19 cellular contexts compared by ENCODE assay signal in genomic region chr17:51083976-51084375, GRCh38. TPM values are rescaled to one million over a fixed set of nuclear protein-coding genes. Genes with fewer than 3 reads are reported as not detected.
DNase-seq lines count a peak whose midpoint lies in the region; ATAC-seq and TF ChIP-seq lines count a peak whose summit lies in the region.
"Had no signal": no experiment of that assay in that cellular context is flagged by ENCODE, and none has a peak within 500 bp of the region (broad histone marks: within the 10 kb centered on the region; RNA-seq: fewer than 3 reads in every experiment).

No MANE protein-coding gene starts in this region.

- no peak overlapping the region for H3K4me3 ChIP-seq in PC-3 (ENCODE audit: low read length)
- H3K4me3 ChIP-seq in fibroblast of lung (replicated peaks in 1 of 4; ENCODE audit: control extremely low read depth in 1 of 4, insufficient read depth in 1 of 4, low read depth in 3 of 4, low read length in 4 of 4), result no peak overlapping the region
- H3K4me3 ChIP-seq: Peyer's patch, SJCRH30 had no signal

- H3K9me3 Mint-ChIP-seq in stimulated activated naive CD8-positive, alpha-beta T cell treated with anti-CD3 and anti-CD28 coated beads, Interleukin-15, Interleukin-2, amounts not matched to agents 100 ng/mL and 50 ng/mL, for 24 hours, result no peaks in the 10 kb centered on the region
- no peaks in the 10 kb centered on the region for H3K9me3 Mint-ChIP-seq in stimulated activated naive CD8-positive, alpha-beta T cell treated with anti-CD3 and anti-CD28 coated beads, Interleukin-15, amount 100 ng/mL, for 72 hours
- H3K9me3 Mint-ChIP-seq: T-cell had no signal

- no peaks in the 10 kb centered on the region for H3K27me3 Mint-ChIP-seq in stimulated activated naive CD8-positive, alpha-beta T cell treated with anti-CD3 and anti-CD28 coated beads, Interleukin-15, Interleukin-2, amounts not matched to agents 100 ng/mL and 50 ng/mL, for 24 hours
- H3K27me3 Mint-ChIP-seq in stimulated activated naive CD8-positive, alpha-beta T cell treated with anti-CD3 and anti-CD28 coated beads, Interleukin-15, amount 100 ng/mL, for 72 hours, result no peaks in the 10 kb centered on the region
- H3K27me3 Mint-ChIP-seq: T-cell had no signal

- H3K27ac Mint-ChIP-seq in stimulated activated naive CD8-positive, alpha-beta T cell treated with anti-CD3 and anti-CD28 coated beads, Interleukin-15, Interleukin-2, amounts not matched to agents 100 ng/mL and 50 ng/mL, for 24 hours, result peak overlapping the region; percentile 3
- no peak overlapping the region for H3K27ac Mint-ChIP-seq in stimulated activated naive CD8-positive, alpha-beta T cell treated with anti-CD3 and anti-CD28 coated beads, Interleukin-15, amount 100 ng/mL, for 72 hours
- H3K27ac Mint-ChIP-seq: T-cell had no signal

- H3K27me3 ChIP-seq in PC-3 (ENCODE audit: low read length), result no peaks in the 10 kb centered on the region
- no peaks in the 10 kb centered on the region for H3K27me3 ChIP-seq in fibroblast of lung (ENCODE audit: control insufficient read depth, insufficient read depth, low read length)
- H3K27me3 ChIP-seq: Peyer's patch, SJCRH30 had no signal

- POLR2A ChIA-PET in PC-3 (lab: Charles Lee; ENCODE audit: unreplicated experiment), result no interaction called here

- H4K20me1 ChIP-seq in PC-3 (ENCODE audit: low read length), result 0 out of 2 replicates have a peak, but pooled peaks cover 3% of the 10 kb centered on the region
- H4K20me1 ChIP-seq in fibroblast of lung (ENCODE audit: control insufficient read depth, extremely low read depth, insufficient read depth, low read length), result no peaks in the 10 kb centered on the region

- no peaks in the 10 kb centered on the region for H3K9me2 ChIP-seq in PC-3 (replicated peaks; ENCODE audit: low read length)

- H3K36me3 ChIP-seq in PC-3 (ENCODE audit: low read depth, low read length) (peaks cover 7% of the 10 kb centered on the region; the same call in 1 of the 2 replicates), fibroblast of lung (ENCODE audit: control insufficient read depth, insufficient read depth, low read length) (no peaks in the 10 kb centered on the region)

- peaks cover 23% of the 10 kb centered on the region for H3F3A ChIP-seq in PC-3 (ENCODE audit: low read length, unreplicated experiment)

- no peak overlapping the region for H3K9ac ChIP-seq in PC-3 (ENCODE audit: low read length)
- H3K9ac ChIP-seq in fibroblast of lung (ENCODE audit: insufficient read depth, low read length), result no peak overlapping the region
- H3K9ac ChIP-seq: KMS-11 had no signal

- no peak for DNase-seq in stimulated activated naive CD8-positive, alpha-beta T cell treated with anti-CD3 and anti-CD28 coated beads, Interleukin-15, amount 100 ng/mL, for 72 hours
- no peak for DNase-seq in PC-3
- no peak for DNase-seq in fibroblast of lung (ENCODE audit: low read depth in 2 of 2)
- no peak for DNase-seq in kidney glomerular epithelial cell (lab: John Stamatoyannopoulos, UW)
- no peak for DNase-seq in activated CD4-positive, alpha-beta T cell treated with anti-CD3 and anti-CD28 coated beads for 48 hours
- DNase-seq in NCI-H1436 (lab: John Stamatoyannopoulos, UW), result no peak
- DNase-seq: 8988T, EL, NCI-H1048, NCI-H1436 treated with DMSO at 0.1 percent for 48 hours, NCI-H1930, NCI-H2227 treated with DMSO at 0.1 percent for 48 hours, NCI-H510A, Peyer's patch, SJCRH30, T-cell had no signal

- H2AFZ ChIP-seq in PC-3 (ENCODE audit: low read length), result no peak overlapping the region
- H2AFZ ChIP-seq in fibroblast of lung (ENCODE audit: low read length), result no peak overlapping the region

- H3K4me2 ChIP-seq in PC-3 (ENCODE audit: low read length) (no peak overlapping the region), fibroblast of lung (ENCODE audit: extremely low read depth, insufficient read depth, low read length) (no peak overlapping the region)
- H3K4me2 ChIP-seq: KMS-11 had no signal

- H3K9me3 ChIP-seq in PC-3 (ENCODE audit: low read length) (no peaks in the 10 kb centered on the region), fibroblast of lung (ENCODE audit: control insufficient read depth, insufficient read depth, low read depth, low read length) (no peaks in the 10 kb centered on the region)
- H3K9me3 ChIP-seq: Peyer's patch, SJCRH30 had no signal

- H3K79me2 ChIP-seq in PC-3 (ENCODE audit: low read length) (peaks cover 75% of the 10 kb centered on the region), fibroblast of lung (ENCODE audit: control insufficient read depth, insufficient read depth, low read length) (peaks cover 21% of the 10 kb centered on the region)

- H3K4me1 ChIP-seq in PC-3 (ENCODE audit: insufficient read depth, low read length), result peaks cover 39% of the 10 kb centered on the region
- peaks cover 3% of the 10 kb centered on the region for H3K4me1 ChIP-seq in fibroblast of lung (ENCODE audit: control insufficient read depth, extremely low read depth, insufficient read depth, low read length)
- H3K4me1 ChIP-seq: Peyer's patch, SJCRH30 had no signal

- no peak for ATAC-seq in stimulated activated naive CD8-positive, alpha-beta T cell treated with anti-CD3 and anti-CD28 coated beads, Interleukin-15, amount 100 ng/mL, for 72 hours
- ATAC-seq in PC-3, result no peak
- ATAC-seq: T-cell had no signal

- no TSS peak for BruUV-seq in PC-3 (replicated peaks; lab: Mats Ljungman, UMichigan)

- H3K27ac ChIP-seq in PC-3 (ENCODE audit: low read length) (peak overlapping the region; percentile 95), fibroblast of lung (ENCODE audit: insufficient read depth, low read length) (peak overlapping the region; percentile 30)
- H3K27ac ChIP-seq: C4-2B, KMS-11, Peyer's patch, SJCRH30 had no signal

- H3K36me3 Mint-ChIP-seq in stimulated activated naive CD8-positive, alpha-beta T cell treated with anti-CD3 and anti-CD28 coated beads, Interleukin-15, Interleukin-2, amounts not matched to agents 100 ng/mL and 50 ng/mL, for 24 hours (ENCODE audit: low read depth), result peaks cover 11% of the 10 kb centered on the region

- H3K4me1 Mint-ChIP-seq in stimulated activated naive CD8-positive, alpha-beta T cell treated with anti-CD3 and anti-CD28 coated beads, Interleukin-15, Interleukin-2, amounts not matched to agents 100 ng/mL and 50 ng/mL, for 24 hours (ENCODE audit: low read depth), result peaks cover 18% of the 10 kb centered on the region
- peaks cover 5% of the 10 kb centered on the region for H3K4me1 Mint-ChIP-seq in stimulated activated naive CD8-positive, alpha-beta T cell treated with anti-CD3 and anti-CD28 coated beads, Interleukin-15, amount 100 ng/mL, for 72 hours

- no peak overlapping the region for H3K4me3 Mint-ChIP-seq in stimulated activated naive CD8-positive, alpha-beta T cell treated with anti-CD3 and anti-CD28 coated beads, Interleukin-15, Interleukin-2, amounts not matched to agents 100 ng/mL and 50 ng/mL, for 24 hours
- no peak overlapping the region for H3K4me3 Mint-ChIP-seq in stimulated activated naive CD8-positive, alpha-beta T cell treated with anti-CD3 and anti-CD28 coated beads, Interleukin-15, amount 100 ng/mL, for 72 hours
- H3K4me3 Mint-ChIP-seq: T-cell had no signal

- TF ChIP-seq CTCF in PC-3 (conservative IDR thresholded peaks at IDR 0.05; ENCODE audit: low read depth, low read length), result no peak
- no peak for TF ChIP-seq CTCF in fibroblast of lung (conservative IDR thresholded peaks at IDR 0.05 in 1 of 2, IDR thresholded peaks at IDR 0.05 in 1 of 2; ENCODE audit: low read depth in 1 of 2, low read length in 2 of 2)

- intact Hi-C loops in PC-3 (cut with micrococcal nuclease), result no loop called here

- CTCF ChIA-PET in PC-3 (lab: Charles Lee), result no interaction called here

RNA-seq across cellular contexts. Expression of gene SPAG9, which starts 36.7 kb away (rescaled TPM):
- total RNA-seq in PC-3 (2014; rRNA removed) (90.5 and 98.1 TPM in 2 replicates), fibroblast of lung (100 and 126 TPM in 2 replicates)
- polyA plus RNA-seq in fibroblast of lung, result 41.4 and 49.8 TPM in 2 replicates
- polyA plus RNA-seq in fibroblast of lung (2012), result 39.5 and 46.0 TPM in 2 replicates
- polyA minus RNA-seq in fibroblast of lung (ENCODE audit: low replicate concordance), result 21.7 and 60.8 TPM in 2 replicates
